3 cellular contexts compared by ENCODE assay signal in the genomic region with DNA sequence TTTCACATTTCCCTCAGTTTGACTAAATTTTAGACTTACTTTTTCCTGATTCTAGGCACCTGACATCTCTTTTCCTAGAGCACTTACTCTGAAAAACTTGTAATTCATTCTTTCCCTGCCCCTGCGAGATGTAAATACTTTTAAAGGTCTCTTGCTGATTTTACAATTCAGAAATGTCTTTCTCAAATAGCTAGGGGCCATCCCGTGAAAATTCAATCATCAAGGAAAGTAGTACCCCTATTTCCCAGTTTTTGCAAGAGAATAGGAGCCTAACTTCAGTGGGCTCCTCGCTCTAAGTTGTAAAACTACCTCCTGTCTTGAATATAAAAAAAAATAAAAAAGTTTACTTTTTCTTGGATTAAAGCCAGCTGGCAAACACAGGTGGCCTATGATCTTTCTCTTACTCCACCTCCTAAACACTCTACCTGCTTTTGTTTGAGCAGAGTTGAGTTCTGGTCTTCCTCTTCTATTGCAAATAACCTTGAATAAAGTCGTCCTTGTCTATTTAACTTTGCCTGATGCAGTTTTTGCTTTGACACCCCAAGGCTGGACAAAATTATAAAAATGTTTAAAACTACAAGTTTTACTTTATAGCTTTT.
TF ChIP-seq lines count a peak whose summit lies in the region.

No MANE protein-coding gene starts in this region.

TF ChIP-seq in HEK293, 187 proteins besides CTCF, POLR2A, EP300 and RAD21:
- TF ChIP-seq TRIM28 (IDR thresholded peaks at IDR 0.05; ENCODE audit: borderline replicate concordance, low read length) (no peak), ZNF561 (tag by site-specific recombination; IDR thresholded peaks at IDR 0.05; ENCODE audit: borderline replicate concordance) (0 out of 2 replicates have a peak, but pooled peaks have one; percentile 19)
TF ChIP-seq in HEK293: peak in this region for 1.

TF ChIP-seq in WTC11, 78 proteins besides CTCF, POLR2A, EP300 and RAD21:
- TF ChIP-seq CREM (CRISPR knock-in tag; IDR thresholded peaks at IDR 0.05), result no peak
- TF ChIP-seq, protein P1, sequence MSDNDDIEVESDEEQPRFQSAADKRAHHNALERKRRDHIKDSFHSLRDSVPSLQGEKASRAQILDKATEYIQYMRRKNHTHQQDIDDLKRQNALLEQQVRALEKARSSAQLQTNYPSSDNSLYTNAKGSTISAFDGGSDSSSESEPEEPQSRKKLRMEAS (CRISPR knock-in tag; IDR thresholded peaks at IDR 0.05), result no peak
- TF ChIP-seq E2F4 (CRISPR knock-in tag; IDR thresholded peaks at IDR 0.05; ENCODE audit: borderline replicate concordance, low read depth), result no peak
- no peak for TF ChIP-seq ZNF317 (CRISPR knock-in tag; IDR thresholded peaks at IDR 0.05; ENCODE audit: borderline replicate concordance, low read depth)
- no peak for TF ChIP-seq IRF2 (CRISPR knock-in tag; IDR thresholded peaks at IDR 0.05; ENCODE audit: borderline replicate concordance, low read depth)
- no peak for TF ChIP-seq NFATC4 (CRISPR knock-in tag; IDR thresholded peaks at IDR 0.05)
- TF ChIP-seq, protein P2, sequence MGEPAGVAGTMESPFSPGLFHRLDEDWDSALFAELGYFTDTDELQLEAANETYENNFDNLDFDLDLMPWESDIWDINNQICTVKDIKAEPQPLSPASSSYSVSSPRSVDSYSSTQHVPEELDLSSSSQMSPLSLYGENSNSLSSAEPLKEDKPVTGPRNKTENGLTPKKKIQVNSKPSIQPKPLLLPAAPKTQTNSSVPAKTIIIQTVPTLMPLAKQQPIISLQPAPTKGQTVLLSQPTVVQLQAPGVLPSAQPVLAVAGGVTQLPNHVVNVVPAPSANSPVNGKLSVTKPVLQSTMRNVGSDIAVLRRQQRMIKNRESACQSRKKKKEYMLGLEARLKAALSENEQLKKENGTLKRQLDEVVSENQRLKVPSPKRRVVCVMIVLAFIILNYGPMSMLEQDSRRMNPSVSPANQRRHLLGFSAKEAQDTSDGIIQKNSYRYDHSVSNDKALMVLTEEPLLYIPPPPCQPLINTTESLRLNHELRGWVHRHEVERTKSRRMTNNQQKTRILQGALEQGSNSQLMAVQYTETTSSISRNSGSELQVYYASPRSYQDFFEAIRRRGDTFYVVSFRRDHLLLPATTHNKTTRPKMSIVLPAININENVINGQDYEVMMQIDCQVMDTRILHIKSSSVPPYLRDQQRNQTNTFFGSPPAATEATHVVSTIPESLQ (CRISPR knock-in tag; IDR thresholded peaks at IDR 0.05), result no peak
- TF ChIP-seq ZBTB43 (CRISPR knock-in tag; IDR thresholded peaks at IDR 0.05), result no peak
- no peak for TF ChIP-seq PREB (CRISPR knock-in tag; IDR thresholded peaks at IDR 0.05; ENCODE audit: borderline replicate concordance)
- TF ChIP-seq, protein P3, sequence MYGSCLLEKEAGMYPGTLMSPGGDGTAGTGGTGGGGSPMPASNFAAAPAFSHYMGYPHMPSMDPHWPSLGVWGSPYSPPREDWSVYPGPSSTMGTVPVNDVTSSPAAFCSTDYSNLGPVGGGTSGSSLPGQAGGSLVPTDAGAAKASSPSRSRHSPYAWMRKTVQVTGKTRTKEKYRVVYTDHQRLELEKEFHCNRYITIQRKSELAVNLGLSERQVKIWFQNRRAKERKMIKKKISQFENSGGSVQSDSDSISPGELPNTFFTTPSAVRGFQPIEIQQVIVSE (CRISPR knock-in tag; IDR thresholded peaks at IDR 0.05; ENCODE audit: borderline replicate concordance), result no peak
- TF ChIP-seq ZNF532 (CRISPR knock-in tag; IDR thresholded peaks at IDR 0.05; ENCODE audit: borderline replicate concordance), result no peak

TF ChIP-seq in HepG2, 621 proteins besides CTCF, POLR2A, EP300 and RAD21 (continues in another document):
- TF ChIP-seq MYNN (CRISPR knock-in tag; IDR thresholded peaks at IDR 0.05; ENCODE audit: low read depth) (no peak), TCF12 (IDR thresholded peaks at IDR 0.05) (no peak), TCF12 (CRISPR knock-in tag; IDR thresholded peaks at IDR 0.05) (no peak), TBX2 (CRISPR knock-in tag; IDR thresholded peaks at IDR 0.05; ENCODE audit: borderline replicate concordance) (peak; percentile 18; the same call in 1 of the 2 replicates), ELF3 (CRISPR knock-in tag; IDR thresholded peaks at IDR 0.05) (peak; percentile 52; the same call in 1 of the 2 replicates), ZNF609 (CRISPR knock-in tag; IDR thresholded peaks at IDR 0.05; ENCODE audit: borderline replicate concordance) (peak; percentile 55; the same call in 1 of the 2 replicates), ZNF180 (CRISPR knock-in tag; IDR thresholded peaks at IDR 0.05; ENCODE audit: borderline replicate concordance, low read depth) (no peak), SAP130 (CRISPR knock-in tag; IDR thresholded peaks at IDR 0.05; ENCODE audit: low read depth) (0 out of 2 replicates have a peak, but pooled peaks have one; percentile 26), ZEB1 (IDR thresholded peaks at IDR 0.05; ENCODE audit: insufficient replicate concordance, low read depth) (peak; percentile 74), HDAC1 (CRISPR knock-in tag; IDR thresholded peaks at IDR 0.05) (0 out of 2 replicates have a peak, but pooled peaks have one; percentile 33), FOXA3 (CRISPR knock-in tag; IDR thresholded peaks at IDR 0.05) (peak; percentile 86), NKX3-1 (CRISPR knock-in tag; IDR thresholded peaks at IDR 0.05) (peak; percentile 58; the same call in 1 of the 2 replicates), RXRB (CRISPR knock-in tag; IDR thresholded peaks at IDR 0.05; ENCODE audit: borderline replicate concordance) (peak; percentile 49; the same call in 1 of the 2 replicates), ZBTB42 (CRISPR knock-in tag; IDR thresholded peaks at IDR 0.05) (no peak), SOX5 (CRISPR knock-in tag; IDR thresholded peaks at IDR 0.05; ENCODE audit: borderline replicate concordance) (peak; percentile 85; the same call in 1 of the 2 replicates), DPF2 (CRISPR knock-in tag; IDR thresholded peaks at IDR 0.05; ENCODE audit: borderline replicate concordance, low read depth) (0 out of 2 replicates have a peak, but pooled peaks have one; percentile 36), CEBPG (CRISPR knock-in tag; IDR thresholded peaks at IDR 0.05) (peak; percentile 52), NFKB2 (CRISPR knock-in tag; IDR thresholded peaks at IDR 0.05; ENCODE audit: borderline replicate concordance) (no peak), SOX6 (IDR thresholded peaks at IDR 0.05) (no peak), SOX6 (CRISPR knock-in tag; IDR thresholded peaks at IDR 0.05) (peak; percentile 90), FOSL2 (CRISPR knock-in tag; IDR thresholded peaks at IDR 0.05) (peak; percentile 25; the same call in 1 of the 2 replicates), CREBL2 (CRISPR knock-in tag; IDR thresholded peaks at IDR 0.05; ENCODE audit: borderline replicate concordance) (no peak), ZBTB21 (CRISPR knock-in tag; IDR thresholded peaks at IDR 0.05) (no peak), HNRNPLL (IDR thresholded peaks at IDR 0.05; ENCODE audit: low read depth, low read length, poor library complexity, severe bottlenecking) (no peak), NFIC (IDR thresholded peaks at IDR 0.05; ENCODE audit: low read length) (peak; percentile 97), MLXIP (CRISPR knock-in tag; IDR thresholded peaks at IDR 0.05; ENCODE audit: borderline replicate concordance) (no peak), ZNF564 (CRISPR knock-in tag; IDR thresholded peaks at IDR 0.05) (no peak), HDAC2 (CRISPR knock-in tag; IDR thresholded peaks at IDR 0.05) (peak; percentile 61; the same call in 1 of the 2 replicates), ZNF549 (CRISPR knock-in tag; IDR thresholded peaks at IDR 0.05) (no peak)
- TF ChIP-seq, protein P4, sequence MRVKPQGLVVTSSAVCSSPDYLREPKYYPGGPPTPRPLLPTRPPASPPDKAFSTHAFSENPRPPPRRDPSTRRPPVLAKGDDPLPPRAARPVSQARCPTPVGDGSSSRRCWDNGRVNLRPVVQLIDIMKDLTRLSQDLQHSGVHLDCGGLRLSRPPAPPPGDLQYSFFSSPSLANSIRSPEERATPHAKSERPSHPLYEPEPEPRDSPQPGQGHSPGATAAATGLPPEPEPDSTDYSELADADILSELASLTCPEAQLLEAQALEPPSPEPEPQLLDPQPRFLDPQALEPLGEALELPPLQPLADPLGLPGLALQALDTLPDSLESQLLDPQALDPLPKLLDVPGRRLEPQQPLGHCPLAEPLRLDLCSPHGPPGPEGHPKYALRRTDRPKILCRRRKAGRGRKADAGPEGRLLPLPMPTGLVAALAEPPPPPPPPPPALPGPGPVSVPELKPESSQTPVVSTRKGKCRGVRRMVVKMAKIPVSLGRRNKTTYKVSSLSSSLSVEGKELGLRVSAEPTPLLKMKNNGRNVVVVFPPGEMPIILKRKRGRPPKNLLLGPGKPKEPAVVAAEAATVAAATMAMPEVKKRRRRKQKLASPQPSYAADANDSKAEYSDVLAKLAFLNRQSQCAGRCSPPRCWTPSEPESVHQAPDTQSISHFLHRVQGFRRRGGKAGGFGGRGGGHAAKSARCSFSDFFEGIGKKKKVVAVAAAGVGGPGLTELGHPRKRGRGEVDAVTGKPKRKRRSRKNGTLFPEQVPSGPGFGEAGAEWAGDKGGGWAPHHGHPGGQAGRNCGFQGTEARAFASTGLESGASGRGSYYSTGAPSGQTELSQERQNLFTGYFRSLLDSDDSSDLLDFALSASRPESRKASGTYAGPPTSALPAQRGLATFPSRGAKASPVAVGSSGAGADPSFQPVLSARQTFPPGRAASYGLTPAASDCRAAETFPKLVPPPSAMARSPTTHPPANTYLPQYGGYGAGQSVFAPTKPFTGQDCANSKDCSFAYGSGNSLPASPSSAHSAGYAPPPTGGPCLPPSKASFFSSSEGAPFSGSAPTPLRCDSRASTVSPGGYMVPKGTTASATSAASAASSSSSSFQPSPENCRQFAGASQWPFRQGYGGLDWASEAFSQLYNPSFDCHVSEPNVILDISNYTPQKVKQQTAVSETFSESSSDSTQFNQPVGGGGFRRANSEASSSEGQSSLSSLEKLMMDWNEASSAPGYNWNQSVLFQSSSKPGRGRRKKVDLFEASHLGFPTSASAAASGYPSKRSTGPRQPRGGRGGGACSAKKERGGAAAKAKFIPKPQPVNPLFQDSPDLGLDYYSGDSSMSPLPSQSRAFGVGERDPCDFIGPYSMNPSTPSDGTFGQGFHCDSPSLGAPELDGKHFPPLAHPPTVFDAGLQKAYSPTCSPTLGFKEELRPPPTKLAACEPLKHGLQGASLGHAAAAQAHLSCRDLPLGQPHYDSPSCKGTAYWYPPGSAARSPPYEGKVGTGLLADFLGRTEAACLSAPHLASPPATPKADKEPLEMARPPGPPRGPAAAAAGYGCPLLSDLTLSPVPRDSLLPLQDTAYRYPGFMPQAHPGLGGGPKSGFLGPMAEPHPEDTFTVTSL (CRISPR knock-in tag; IDR thresholded peaks at IDR 0.05; ENCODE audit: borderline replicate concordance), result peak; percentile 95; the same call in 1 of the 2 replicates
- TF ChIP-seq, protein P5, sequence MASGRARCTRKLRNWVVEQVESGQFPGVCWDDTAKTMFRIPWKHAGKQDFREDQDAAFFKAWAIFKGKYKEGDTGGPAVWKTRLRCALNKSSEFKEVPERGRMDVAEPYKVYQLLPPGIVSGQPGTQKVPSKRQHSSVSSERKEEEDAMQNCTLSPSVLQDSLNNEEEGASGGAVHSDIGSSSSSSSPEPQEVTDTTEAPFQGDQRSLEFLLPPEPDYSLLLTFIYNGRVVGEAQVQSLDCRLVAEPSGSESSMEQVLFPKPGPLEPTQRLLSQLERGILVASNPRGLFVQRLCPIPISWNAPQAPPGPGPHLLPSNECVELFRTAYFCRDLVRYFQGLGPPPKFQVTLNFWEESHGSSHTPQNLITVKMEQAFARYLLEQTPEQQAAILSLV (CRISPR knock-in tag; IDR thresholded peaks at IDR 0.05; ENCODE audit: borderline replicate concordance), result no peak
